In genomic region chr5:95646569-95647330, GRCh38 we compare ENCODE assay signal across 8 cellular contexts. TPM values are rescaled to one million over a fixed set of nuclear protein-coding genes. Genes with fewer than 3 reads are reported as not detected.
DNase-seq lines count a peak whose midpoint lies in the region; ATAC-seq and TF ChIP-seq lines count a peak whose summit lies in the region.

RFESD (plus strand) TSS chr5:95646777; CDS start chr5:95652272, 5,495 bp downstream.

- no peaks in the 10 kb centered on the region for H3K27me3 Mint-ChIP-seq in T-helper 1 cell treated with Interleukin-12 subunit alpha and Interleukin-12 subunit beta and Interleukin-4 antibody, amounts not matched to agents 30 μg/mL and 1 μg/mL, for 36 hours (ENCODE audit: low read depth)
- no peaks in the 10 kb centered on the region for H3K27me3 Mint-ChIP-seq in progenitor cell of endocrine pancreas

- no peaks in the 10 kb centered on the region for H3K36me3 Mint-ChIP-seq in T-helper 1 cell treated with Interleukin-12 subunit alpha and Interleukin-12 subunit beta and Interleukin-4 antibody, amounts not matched to agents 30 μg/mL and 1 μg/mL, for 36 hours (ENCODE audit: low read depth)
- H3K36me3 Mint-ChIP-seq in progenitor cell of endocrine pancreas (ENCODE audit: insufficient read depth): no peaks in the 10 kb centered on the region

- DNase-seq in GM13976 (ENCODE audit: low spot score) (peak; percentile 93), NCI-H1417 treated with DMSO at 0.1 percent for 48 hours (lab: John Stamatoyannopoulos, UW) (peak; percentile 78), amygdala (lab: John Stamatoyannopoulos, UW) (peak; percentile 70 to 98 (median 93)), left ventricle myocardium superior (peak; percentile 100), progenitor cell of endocrine pancreas (ENCODE audit: low spot score, unreplicated experiment) (peak; percentile 92), ureter (ENCODE audit: low spot score) (peak; percentile 99)

- H3K4me3 Mint-ChIP-seq in T-helper 1 cell treated with Interleukin-12 subunit alpha and Interleukin-12 subunit beta and Interleukin-4 antibody, amounts not matched to agents 30 μg/mL and 1 μg/mL, for 36 hours: peak within 1 kb of the TSS; percentile 74
- peak within 1 kb of the TSS; percentile 78 for H3K4me3 Mint-ChIP-seq in progenitor cell of endocrine pancreas (ENCODE audit: low read depth)

- H3K9me3 Mint-ChIP-seq in T-helper 1 cell treated with Interleukin-12 subunit alpha and Interleukin-12 subunit beta and Interleukin-4 antibody, amounts not matched to agents 30 μg/mL and 1 μg/mL, for 36 hours: no peaks in the 10 kb centered on the region
- no peaks in the 10 kb centered on the region for H3K9me3 Mint-ChIP-seq in progenitor cell of endocrine pancreas (ENCODE audit: low read depth)

- peak within 1 kb of the TSS; percentile 82 for H3K27ac Mint-ChIP-seq in T-helper 1 cell treated with Interleukin-12 subunit alpha and Interleukin-12 subunit beta and Interleukin-4 antibody, amounts not matched to agents 30 μg/mL and 1 μg/mL, for 36 hours
- peak within 1 kb of the TSS; percentile 93 for H3K27ac Mint-ChIP-seq in progenitor cell of endocrine pancreas

- peaks cover 18% of the 10 kb centered on the region for H3K4me1 Mint-ChIP-seq in T-helper 1 cell treated with Interleukin-12 subunit alpha and Interleukin-12 subunit beta and Interleukin-4 antibody, amounts not matched to agents 30 μg/mL and 1 μg/mL, for 36 hours (ENCODE audit: low read depth)
- H3K4me1 Mint-ChIP-seq in progenitor cell of endocrine pancreas (ENCODE audit: low read depth): peaks cover 9% of the 10 kb centered on the region

- in situ Hi-C loops in GM13976 (cut with MboI; ENCODE audit: low sequenced_read_pairs, unreplicated experiment): no loop called here

- no peak for TF ChIP-seq CTCF in GM13976 (IDR thresholded peaks at IDR 0.05; ENCODE audit: borderline replicate concordance, control extremely low read depth, extremely low read depth, insufficient read depth, missing control alignments)
- peak; percentile 39 for TF ChIP-seq CTCF in progenitor cell of endocrine pancreas (IDR thresholded peaks at IDR 0.05; ENCODE audit: unreplicated experiment)

- ATAC-seq in HG02798 (IDR thresholded peaks at IDR 0.05; ENCODE audit: poor library complexity, unreplicated experiment) (peak; percentile 97), left ventricle myocardium superior (peak; percentile 99)

- intact Hi-C loops in left ventricle myocardium superior (cut with micrococcal nuclease): loop anchor here (5.0 to 10.0 kb wide), 3 partner anchors 86 to 688 kb away; partner anchors contain the start of gene RHOBTB3

RNA-seq across cellular contexts. Expression of gene RFESD, which starts in this region (rescaled TPM):
- total RNA-seq in left ventricle myocardium superior (6.0 TPM), progenitor cell of endocrine pancreas (2.9 and 4.2 TPM in 2 replicates), ureter (4.5 TPM)

Comparison
In these comparisons a context has a peak if more than half of its experiments do, and no peak if none do; other contexts are left out.
1. Peak in every context shown above with its lines: DNase-seq and ATAC-seq.